In the genomic region with DNA sequence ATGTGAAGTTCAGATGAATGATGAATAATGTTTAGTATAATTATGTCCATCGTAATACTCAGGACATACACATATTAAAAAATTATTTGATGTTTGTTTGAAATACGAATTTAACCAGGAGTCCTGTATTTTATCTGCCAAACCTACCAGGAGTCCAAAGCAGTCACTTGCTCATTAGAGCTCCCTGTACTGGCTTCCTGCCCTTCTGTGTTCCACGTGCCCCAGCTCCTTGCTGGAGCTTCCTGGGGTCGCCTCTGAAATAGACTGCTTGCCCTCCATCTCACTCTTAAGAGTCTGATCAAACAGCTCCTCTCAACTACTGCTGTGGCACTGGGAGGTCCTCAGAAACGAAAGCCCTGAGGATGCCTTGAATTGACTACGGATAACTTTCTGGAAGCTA, we compare ENCODE assay signal across 34 cellular contexts.
"Had no signal": no experiment of that assay in that cellular context is flagged by ENCODE, and none has a peak within 500 bp of the region (broad histone marks: within the 10 kb centered on the region; RNA-seq: fewer than 3 reads in every experiment).

No MANE protein-coding gene starts in this region.

- H3K4me1 Mint-ChIP-seq: activated B cell treated with CpG ODN at 0.5 μM for 24 hours; activated CD4-positive, alpha-beta memory T cell treated with anti-CD3 and anti-CD28 coated beads, Interleukin-2, amount 10 ng/mL, durations not matched to agents 7 days and 5 days; activated CD4-positive, alpha-beta T cell treated with anti-CD3 and anti-CD28 coated beads, Interleukin-2, amount 10 ng/mL, durations not matched to agents 24 days and 14 days; activated CD8-positive, alpha-beta memory T cell treated with anti-CD3 and anti-CD28 coated beads, Interleukin-2, amount 10 ng/mL, durations not matched to agents 7 days and 5 days; activated naive CD4-positive, alpha-beta T cell treated with anti-CD3 and anti-CD28 coated beads, Interleukin-2, amount 10 ng/mL, durations not matched to agents 7 days and 5 days; activated naive CD4-positive, alpha-beta T cell treated with anti-CD3 and anti-CD28 coated beads, Interleukin-2, amount 50 U/mL, for 24 hours; activated naive CD8-positive, alpha-beta T cell treated with anti-CD3 and anti-CD28 coated beads, Interleukin-2, amount 10 ng/mL, durations not matched to agents 7 days and 5 days; activated naive CD8-positive, alpha-beta T cell treated with anti-CD3 and anti-CD28 coated beads, Interleukin-2, amount 50 U/mL, for 24 hours had no signal

- H3K27ac Mint-ChIP-seq: activated B cell treated with CpG ODN at 0.5 μM for 24 hours; activated CD4-positive, alpha-beta memory T cell treated with anti-CD3 and anti-CD28 coated beads, Interleukin-2, amount 10 ng/mL, durations not matched to agents 7 days and 5 days; activated CD4-positive, alpha-beta T cell treated with anti-CD3 and anti-CD28 coated beads, Interleukin-2, amount 10 ng/mL, durations not matched to agents 24 days and 14 days; activated CD8-positive, alpha-beta memory T cell treated with anti-CD3 and anti-CD28 coated beads, Interleukin-2, amount 10 ng/mL, durations not matched to agents 7 days and 5 days; activated CD8-positive, alpha-beta T cell treated with anti-CD3 and anti-CD28 coated beads, Interleukin-2, amount 10 ng/mL, durations not matched to agents 7 days and 5 days; activated naive CD4-positive, alpha-beta T cell treated with anti-CD3 and anti-CD28 coated beads, Interleukin-2, amount 10 ng/mL, durations not matched to agents 7 days and 5 days; activated naive CD4-positive, alpha-beta T cell treated with anti-CD3 and anti-CD28 coated beads, Interleukin-2, amount 50 U/mL, for 24 hours; activated naive CD8-positive, alpha-beta T cell; activated naive CD8-positive, alpha-beta T cell treated with anti-CD3 and anti-CD28 coated beads, Interleukin-2, amount 10 ng/mL, durations not matched to agents 7 days and 5 days; activated naive CD8-positive, alpha-beta T cell treated with anti-CD3 and anti-CD28 coated beads, Interleukin-2, amount 50 U/mL, for 24 hours; activated T-cell treated with anti-CD3 and anti-CD28 coated beads, Interleukin-2, amount 50 U/mL, for 24 hours; activated T-helper 2 cell treated with anti-CD3 and anti-CD28 coated beads, Interferon-gamma antibody, Interleukin-2, Interleukin-4, amounts not matched to agents 10 μg/mL and 5 μg/mL and 100 μg/mL, durations not matched to agents 14 hours and 24 hours and 36 hours; T-helper 1 cell treated with Interleukin-12 subunit alpha and Interleukin-12 subunit beta and Interleukin-4 antibody, amounts not matched to agents 30 μg/mL and 1 μg/mL, for 36 hours; T-helper 2 cell treated with Interferon-gamma antibody and Interleukin-4, amounts not matched to agents 5 μg/mL and 100 μg/mL, for 36 hours had no signal

- H3K27me3 Mint-ChIP-seq: activated naive CD4-positive, alpha-beta T cell treated with anti-CD3 and anti-CD28 coated beads, Interleukin-2, amount 10 ng/mL, durations not matched to agents 7 days and 5 days had no signal

- H3K36me3 ChIP-seq: brain microvascular endothelial cell, breast epithelium had no signal

- ATAC-seq: activated CD8-positive, alpha-beta memory T cell treated with anti-CD3 and anti-CD28 coated beads, Interleukin-2, amount 10 ng/mL, durations not matched to agents 7 days and 5 days; activated CD8-positive, alpha-beta T cell treated with anti-CD3 and anti-CD28 coated beads, Interleukin-2, amount 10 ng/mL, durations not matched to agents 7 days and 5 days; activated naive CD8-positive, alpha-beta T cell treated with anti-CD3 and anti-CD28 coated beads, Interleukin-2, amount 50 U/mL, for 24 hours; body of pancreas had no signal

- H3K27me3 ChIP-seq: body of pancreas, brain microvascular endothelial cell, breast epithelium had no signal

- H3K9me3 Mint-ChIP-seq: activated B cell treated with CpG ODN at 0.5 μM for 24 hours; activated CD4-positive, alpha-beta memory T cell treated with anti-CD3 and anti-CD28 coated beads, Interleukin-2, amount 10 ng/mL, durations not matched to agents 7 days and 5 days; activated naive CD4-positive, alpha-beta T cell treated with anti-CD3 and anti-CD28 coated beads, Interleukin-2, amount 10 ng/mL, durations not matched to agents 7 days and 5 days; activated naive CD4-positive, alpha-beta T cell treated with anti-CD3 and anti-CD28 coated beads, Interleukin-2, amount 50 U/mL, for 24 hours; activated naive CD8-positive, alpha-beta T cell treated with anti-CD3 and anti-CD28 coated beads, Interleukin-2, amount 10 ng/mL, durations not matched to agents 7 days and 5 days; activated naive CD8-positive, alpha-beta T cell treated with anti-CD3 and anti-CD28 coated beads, Interleukin-2, amount 50 U/mL, for 24 hours; activated T-cell treated with anti-CD3 and anti-CD28 coated beads, Interleukin-2, amount 50 U/mL, for 24 hours; activated T-helper 2 cell treated with anti-CD3 and anti-CD28 coated beads, Interferon-gamma antibody, Interleukin-2, Interleukin-4, amounts not matched to agents 10 μg/mL and 5 μg/mL and 100 μg/mL, durations not matched to agents 14 hours and 24 hours and 36 hours; T-helper 1 cell treated with Interleukin-12 subunit alpha and Interleukin-12 subunit beta and Interleukin-4 antibody, amounts not matched to agents 30 μg/mL and 1 μg/mL, for 36 hours; T-helper 2 cell treated with Interferon-gamma antibody and Interleukin-4, amounts not matched to agents 5 μg/mL and 100 μg/mL, for 36 hours had no signal

- H3K27ac ChIP-seq: body of pancreas, brain microvascular endothelial cell, breast epithelium, VCaP had no signal

- H3K9me3 ChIP-seq: body of pancreas, breast epithelium had no signal

- H3K4me3 ChIP-seq: body of pancreas, breast epithelium had no signal

- H3K4me1 ChIP-seq: breast epithelium had no signal

- H3K36me3 Mint-ChIP-seq: activated CD8-positive, alpha-beta memory T cell treated with anti-CD3 and anti-CD28 coated beads, Interleukin-2, amount 10 ng/mL, durations not matched to agents 7 days and 5 days; activated naive CD4-positive, alpha-beta T cell treated with anti-CD3 and anti-CD28 coated beads, Interleukin-2, amount 10 ng/mL, durations not matched to agents 7 days and 5 days; activated naive CD4-positive, alpha-beta T cell treated with anti-CD3 and anti-CD28 coated beads, Interleukin-2, amount 50 U/mL, for 24 hours; activated naive CD8-positive, alpha-beta T cell; activated naive CD8-positive, alpha-beta T cell treated with anti-CD3 and anti-CD28 coated beads, Interleukin-2, amount 10 ng/mL, durations not matched to agents 7 days and 5 days had no signal

- DNase-seq: activated B cell treated with CpG ODN at 0.5 μM for 24 hours; activated CD4-positive, alpha-beta memory T cell treated with anti-CD3 and anti-CD28 coated beads, Interleukin-2, amount 10 ng/mL, durations not matched to agents 7 days and 5 days; activated CD4-positive, alpha-beta T cell treated with anti-CD3 and anti-CD28 coated beads for 4 hours; activated CD4-positive, alpha-beta T cell treated with anti-CD3 and anti-CD28 coated beads, Interleukin-2, amount 50 U/mL, for 1 hour; activated CD4-positive, alpha-beta T cell treated with anti-CD3 and anti-CD28 coated beads, Interleukin-2, amount 50 U/mL, for 4 hours; activated CD4-positive, CD25-positive, alpha-beta regulatory T cell treated with anti-CD3 and anti-CD28 coated beads, Interleukin-2, amount 50 U/mL, for 72 hours; activated CD8-positive, alpha-beta memory T cell treated with anti-CD3 and anti-CD28 coated beads for 24 hours; activated CD8-positive, alpha-beta memory T cell treated with anti-CD3 and anti-CD28 coated beads, Interleukin-2, amount 10 ng/mL, durations not matched to agents 7 days and 5 days; activated CD8-positive, alpha-beta memory T cell treated with anti-CD3 and anti-CD28 coated beads, Interleukin-2, amount 50 U/mL, for 48 hours; activated CD8-positive, alpha-beta T cell treated with anti-CD3 and anti-CD28 coated beads, Interleukin-2, amount 10 ng/mL, durations not matched to agents 7 days and 5 days; activated effector memory CD4-positive, alpha-beta T cell treated with Interleukin-2 at 50 U/mL for 16 hours; activated gamma-delta T cell; activated naive CD4-positive, alpha-beta T cell treated with anti-CD3 and anti-CD28 coated beads, Interleukin-2, amount 10 ng/mL, durations not matched to agents 7 days and 5 days; activated naive CD4-positive, alpha-beta T cell treated with Interleukin-2 at 50 U/mL for 16 hours; activated naive CD8-positive, alpha-beta T cell treated with anti-CD3 and anti-CD28 coated beads, Interleukin-2, amount 10 ng/mL, durations not matched to agents 7 days and 5 days; activated naive CD8-positive, alpha-beta T cell treated with anti-CD3 and anti-CD28 coated beads, Interleukin-2, amount 50 U/mL, for 24 hours; activated T-cell treated with anti-CD3 and anti-CD28 coated beads, Interleukin-2, amount 50 U/mL, for 24 hours; activated T-cell treated with anti-CD3 and anti-CD28 coated beads, Interleukin-2, amount 50 U/mL, for 48 hours; amygdala; anterior cingulate cortex; body of pancreas; brain microvascular endothelial cell; central memory CD4-positive, alpha-beta T cell; T-helper 1 cell; T-helper 2 cell; T-helper 9 cell had no signal

- H3K4me3 Mint-ChIP-seq: activated B cell treated with CpG ODN at 0.5 μM for 24 hours; activated CD4-positive, alpha-beta memory T cell treated with anti-CD3 and anti-CD28 coated beads, Interleukin-2, amount 10 ng/mL, durations not matched to agents 7 days and 5 days; activated CD4-positive, alpha-beta T cell treated with anti-CD3 and anti-CD28 coated beads, Interleukin-2, amount 10 ng/mL, durations not matched to agents 24 days and 14 days; activated CD8-positive, alpha-beta memory T cell treated with anti-CD3 and anti-CD28 coated beads, Interleukin-2, amount 10 ng/mL, durations not matched to agents 7 days and 5 days; activated CD8-positive, alpha-beta T cell treated with anti-CD3 and anti-CD28 coated beads, Interleukin-2, amount 10 ng/mL, durations not matched to agents 7 days and 5 days; activated naive CD4-positive, alpha-beta T cell treated with anti-CD3 and anti-CD28 coated beads, Interleukin-2, amount 10 ng/mL, durations not matched to agents 7 days and 5 days; activated naive CD4-positive, alpha-beta T cell treated with anti-CD3 and anti-CD28 coated beads, Interleukin-2, amount 50 U/mL, for 24 hours; activated naive CD8-positive, alpha-beta T cell; activated naive CD8-positive, alpha-beta T cell treated with anti-CD3 and anti-CD28 coated beads, Interleukin-2, amount 10 ng/mL, durations not matched to agents 7 days and 5 days; activated naive CD8-positive, alpha-beta T cell treated with anti-CD3 and anti-CD28 coated beads, Interleukin-2, amount 50 U/mL, for 24 hours; activated T-cell treated with anti-CD3 and anti-CD28 coated beads, Interleukin-2, amount 50 U/mL, for 24 hours; T-helper 1 cell treated with Interleukin-12 subunit alpha and Interleukin-12 subunit beta and Interleukin-4 antibody, amounts not matched to agents 30 μg/mL and 1 μg/mL, for 36 hours; T-helper 2 cell treated with Interferon-gamma antibody and Interleukin-4, amounts not matched to agents 5 μg/mL and 100 μg/mL, for 36 hours had no signal
